Comparison of ENCODE assay signal across 19 cellular contexts in the genomic region with DNA sequence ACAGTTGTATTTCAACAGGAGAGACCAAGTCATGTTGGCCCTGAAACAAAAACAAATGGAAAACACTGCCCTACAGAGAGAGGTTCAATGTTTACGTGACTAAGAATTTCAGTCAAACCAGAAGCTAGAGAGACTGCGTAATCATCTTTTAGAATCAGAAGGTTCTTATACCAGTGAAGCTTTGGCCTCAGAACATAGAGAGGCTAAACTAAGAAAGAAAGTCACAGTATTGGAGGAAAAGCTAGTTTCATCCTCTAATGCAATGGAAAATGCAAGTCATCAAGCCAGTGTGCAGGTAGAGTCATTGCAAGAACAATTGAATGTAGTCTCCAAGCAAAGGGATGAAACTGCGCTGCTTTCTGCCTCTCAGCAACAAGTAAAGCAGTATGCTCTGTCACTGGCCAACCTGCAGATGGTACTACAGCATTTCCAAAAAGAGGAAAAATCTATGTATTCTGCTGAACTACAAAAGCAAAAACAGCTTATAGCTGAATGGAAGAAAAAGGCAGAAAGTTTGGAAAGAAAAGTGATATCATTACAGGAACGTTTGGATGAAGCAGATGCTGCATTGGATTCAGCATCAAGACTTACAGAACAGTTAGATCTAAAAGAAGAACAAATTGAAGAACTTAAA. TPM values are rescaled to one million over a fixed set of nuclear protein-coding genes. Genes with fewer than 3 reads are reported as not detected.
DNase-seq lines count a peak whose midpoint lies in the region; ATAC-seq and TF ChIP-seq lines count a peak whose summit lies in the region.
"Had no signal": no experiment of that assay in that cellular context is flagged by ENCODE, and none has a peak within 500 bp of the region (broad histone marks: within the 10 kb centered on the region; RNA-seq: fewer than 3 reads in every experiment).

No MANE protein-coding gene starts in this region.

- ATAC-seq in HG03139 (IDR thresholded peaks at IDR 0.05; ENCODE audit: unreplicated experiment): no peak

- no peak for TF ChIP-seq POLR2A in thyroid gland (IDR thresholded peaks at IDR 0.05)

- intact Hi-C loops in thyroid gland (cut with DNase I): no loop called here

- DNase-seq in stimulated activated CD4-positive, alpha-beta T cell treated with anti-CD3 and anti-CD28 coated beads, Interleukin-15, amount 100 ng/mL, for 48 hours (ENCODE audit: low read depth in 2 of 2): peak; percentile 2 to 5
- DNase-seq in stimulated activated CD4-positive, alpha-beta T cell treated with anti-CD3 and anti-CD28 coated beads, Interleukin-2, amount 100 ng/mL, for 48 hours: no peak
- DNase-seq in NCI-H1694 treated with DMSO at 0.1 percent for 48 hours (lab: John Stamatoyannopoulos, UW) (peak; percentile 58), fibroblast of gingiva (ENCODE audit: low read depth) (peak; percentile 13), thyroid gland (no peak), NCI-H1105 treated with DMSO at 0.1 percent for 48 hours (lab: John Stamatoyannopoulos, UW) (no peak), dedifferentiated amniotic fluid mesenchymal stem cell (ENCODE audit: extremely low spot score) (no peak)
- DNase-seq: activated CD8-positive, alpha-beta memory T cell treated with anti-CD3 and anti-CD28 coated beads for 24 hours; activated gamma-delta T cell; DND-41; glutamatergic neuron; KG1; NCI-H345; Right ventricle myocardium superior; trophoblast cell had no signal

- no peak overlapping the region for H3K27ac ChIP-seq in thyroid gland
- H3K27ac ChIP-seq: C4-2B, coronary artery, epithelial cell of prostate had no signal

- H3K36me3 ChIP-seq in thyroid gland: no peaks in the 10 kb centered on the region

- WGBS in thyroid gland, 2 donors: 82 to 83% methylated on average over 4 of the region's 4 CpGs

- no peaks in the 10 kb centered on the region for H3K27me3 ChIP-seq in thyroid gland

- H3K4me3 ChIP-seq in thyroid gland (replicated peaks in 1 of 3): no peak overlapping the region
- H3K4me3 ChIP-seq: coronary artery had no signal

- H3K4me1 ChIP-seq in thyroid gland: peaks cover 0 to 8% of the 10 kb centered on the region in 2 donors

- TF ChIP-seq CTCF in thyroid gland (IDR thresholded peaks at IDR 0.05): peak in 4 of 6 experiments; percentile 35 to 61 (median 42)

- H3K9me3 ChIP-seq in thyroid gland: no peaks in the 10 kb centered on the region

RNA-seq across cellular contexts. Expression of a gene that starts 32.5 kb away (rescaled TPM):
- total RNA-seq in thyroid gland: 10 to 100 TPM in 3 of 4 donors, 1 to 10 TPM in 1; 4.5 to 38.4 (median 10.6) TPM

Comparison
In these comparisons a context has a peak if more than half of its experiments do, and no peak if none do; other contexts are left out.
1. DNase-seq: peak in stimulated activated CD4-positive, alpha-beta T cell treated with anti-CD3 and anti-CD28 coated beads, Interleukin-15, amount 100 ng/mL, for 48 hours (2 of 2), NCI-H1694 treated with DMSO at 0.1 percent for 48 hours (single experiment) and fibroblast of gingiva (single experiment); none in stimulated activated CD4-positive, alpha-beta T cell treated with anti-CD3 and anti-CD28 coated beads, Interleukin-2, amount 100 ng/mL, for 48 hours (0 of 2), thyroid gland (0 of 2), NCI-H1105 treated with DMSO at 0.1 percent for 48 hours (single experiment) and dedifferentiated amniotic fluid mesenchymal stem cell (single experiment).